8 cellular contexts compared by ENCODE assay signal in genomic region chr2:176553685-176554106, GRCh38.
DNase-seq lines count a peak whose midpoint lies in the region; ATAC-seq lines count a peak whose summit lies in the region.

No MANE protein-coding gene starts in this region.

- H3K4me3 Mint-ChIP-seq in effector memory CD8-positive, alpha-beta T cell = peak overlapping the region; percentile 78 to 79

- peak overlapping the region; percentile 3 to 20 for H3K27ac Mint-ChIP-seq in effector memory CD8-positive, alpha-beta T cell

- H3K4me1 Mint-ChIP-seq in effector memory CD8-positive, alpha-beta T cell (ENCODE audit: low read depth in 2 of 2) = peaks cover 10 to 13% of the 10 kb centered on the region in 2 donors

- no peaks in the 10 kb centered on the region for H3K36me3 Mint-ChIP-seq in effector memory CD8-positive, alpha-beta T cell (ENCODE audit: insufficient read depth)

- H3K27me3 Mint-ChIP-seq in effector memory CD8-positive, alpha-beta T cell = peaks cover 45 to 53% of the 10 kb centered on the region in 2 donors

- H3K9me3 Mint-ChIP-seq in effector memory CD8-positive, alpha-beta T cell = no peaks in the 10 kb centered on the region

- ATAC-seq in effector memory CD8-positive, alpha-beta T cell (replicated peaks) = peak; percentile 60

- DNase-seq in NCI-H2081 treated with DMSO at 0.1 percent for 48 hours (lab: John Stamatoyannopoulos, UW) (peak; percentile 71), medulla oblongata (ENCODE audit: extremely low spot score) (peak; percentile 74), HuH-7.5 (ENCODE audit: low spot score) (no peak), GM19240 (ENCODE audit: insufficient read length, low spot score) (no peak)
- DNase-seq in activated CD4-positive, alpha-beta T cell treated with anti-CD3 and anti-CD28 coated beads for 48 hours = peak; percentile 49
- peak; percentile 2 to 11 (median 7) for DNase-seq in effector memory CD8-positive, alpha-beta T cell
- peak; percentile 16 for DNase-seq in stimulated activated CD8-positive, alpha-beta memory T cell treated with anti-CD3 and anti-CD28 coated beads, Interleukin-4, amount 100 ng/mL, for 24 hours (ENCODE audit: low read depth)

- peak overlapping the region; percentile 10; the same call in 1 of the 2 replicates for H3K4me3 ChIP-seq in GM08714 (ENCODE audit: low read length)

Comparison
In these comparisons a context has a peak if more than half of its experiments do, and no peak if none do; other contexts are left out.
1. DNase-seq: peak in NCI-H2081 treated with DMSO at 0.1 percent for 48 hours (single experiment), activated CD4-positive, alpha-beta T cell treated with anti-CD3 and anti-CD28 coated beads for 48 hours (single experiment), effector memory CD8-positive, alpha-beta T cell (3 of 3), medulla oblongata (single experiment) and stimulated activated CD8-positive, alpha-beta memory T cell treated with anti-CD3 and anti-CD28 coated beads, Interleukin-4, amount 100 ng/mL, for 24 hours (single experiment); none in HuH-7.5 (single experiment) and GM19240 (single experiment).